30 cellular contexts compared by ENCODE assay signal in genomic region chr1:180026556-180026955, GRCh38.
DNase-seq lines count a peak whose midpoint lies in the region; ATAC-seq, FAIRE-seq and TF ChIP-seq lines count a peak whose summit lies in the region.
"Had no signal": no experiment of that assay in that cellular context is flagged by ENCODE, and none has a peak within 500 bp of the region (broad histone marks: within the 10 kb centered on the region; RNA-seq: fewer than 3 reads in every experiment).

No MANE protein-coding gene starts in this region.

- peaks cover 26% of the 10 kb centered on the region for H3F3A ChIP-seq in SK-N-SH (replicated peaks; ENCODE audit: insufficient read depth)

- H3K9ac ChIP-seq in SK-N-SH: no peak overlapping the region; the same call in 1 of the 2 replicates
- peak overlapping the region; percentile 23 for H3K9ac ChIP-seq in endothelial cell of umbilical vein (replicated peaks; ENCODE audit: extremely low read depth, insufficient read depth, low read length)
- H3K9ac ChIP-seq: parathyroid adenoma had no signal

- H4K20me1 ChIP-seq in SK-N-SH (ENCODE audit: insufficient read depth) (no peaks in the 10 kb centered on the region), endothelial cell of umbilical vein (replicated peaks; ENCODE audit: control insufficient read depth, extremely low read depth, insufficient read depth, low read length) (no peaks in the 10 kb centered on the region)

- H3K4me2 ChIP-seq in SK-N-SH (no peak overlapping the region), endothelial cell of umbilical vein (ENCODE audit: insufficient read depth, low read length) (peak overlapping the region; percentile 36)
- H3K4me2 ChIP-seq: hepatocyte had no signal

- no peak for TF ChIP-seq POLR2A in endothelial cell of umbilical vein (IDR thresholded peaks at IDR 0.05; ENCODE audit: low read depth, low read length)

- TF ChIP-seq EP300 in SK-N-SH (IDR thresholded peaks at IDR 0.05; ENCODE audit: borderline replicate concordance in 1 of 2, low read depth in 1 of 2, low read length in 1 of 2): no peak

- CTCF ChIA-PET in SK-N-SH (lab: Yijun Ruan, JAX) (no interaction called here), endothelial cell of umbilical vein (lab: Charles Lee) (no interaction called here)
- CTCF ChIA-PET in activated CD8-positive, alpha-beta T cell treated with anti-CD3 and anti-CD28 coated beads for 36 hours (lab: Charles Lee): no interaction called here

- peaks cover 22% of the 10 kb centered on the region for H3K36me3 Mint-ChIP-seq in activated CD8-positive, alpha-beta T cell treated with anti-CD3 and anti-CD28 coated beads for 36 hours (ENCODE audit: low read depth)

- FAIRE-seq in endothelial cell of umbilical vein (lab: Jason Lieb, UNC): no peak
- FAIRE-seq: islet of Langerhans, RCC 7860 had no signal

- POLR2A ChIA-PET in SK-N-SH (lab: Yijun Ruan, JAX) (no interaction called here), endothelial cell of umbilical vein (lab: Charles Lee) (no interaction called here)
- POLR2A ChIA-PET in activated CD8-positive, alpha-beta T cell treated with anti-CD3 and anti-CD28 coated beads for 36 hours (lab: Charles Lee): no interaction called here

- no peak for TF ChIP-seq CTCF in SK-N-SH (IDR thresholded peaks at IDR 0.05)
- no peak for TF ChIP-seq CTCF in endothelial cell of umbilical vein (IDR thresholded peaks at IDR 0.05; ENCODE audit: extremely low read depth in 1 of 2, insufficient read depth in 1 of 2, low read depth in 1 of 2, low read length in 2 of 2)
- TF ChIP-seq CTCF in activated CD8-positive, alpha-beta T cell treated with anti-CD3 and anti-CD28 coated beads for 36 hours (IDR thresholded peaks at IDR 0.05): no peak

- BruUV-seq in endothelial cell of umbilical vein (replicated peaks; lab: Mats Ljungman, UMichigan): no TSS peak

- H3K4me3 ChIP-seq in SK-N-SH (ENCODE audit: low read depth in 2 of 2, low read length in 1 of 2): no peak overlapping the region
- no peak overlapping the region for H3K4me3 ChIP-seq in endothelial cell of umbilical vein (replicated peaks in 1 of 3; ENCODE audit: insufficient read depth in 1 of 3, low read depth in 1 of 3, low read length in 3 of 3)
- H3K4me3 ChIP-seq: cardiac muscle cell, hepatocyte, left ventricle myocardium inferior, right lobe of liver, SJSA1, thyroid gland had no signal

- peaks cover 3% of the 10 kb centered on the region for H3K4me1 Mint-ChIP-seq in activated CD8-positive, alpha-beta T cell treated with anti-CD3 and anti-CD28 coated beads for 36 hours (ENCODE audit: low read depth)
- H3K4me1 Mint-ChIP-seq: mesothelial cell of epicardium had no signal

- peaks cover 32 to 45% of the 10 kb centered on the region in 2 experiments for H3K36me3 ChIP-seq in SK-N-SH (replicated peaks in 1 of 2; ENCODE audit: control insufficient read depth in 1 of 2, insufficient read depth in 2 of 2, low read length in 1 of 2)
- H3K36me3 ChIP-seq in endothelial cell of umbilical vein (ENCODE audit: control insufficient read depth in 2 of 2, extremely low read depth in 1 of 2, insufficient read depth in 2 of 2, low read length in 2 of 2): peaks cover 5 to 11% of the 10 kb centered on the region in 2 experiments

- no peak for TF ChIP-seq RAD21 in SK-N-SH (IDR thresholded peaks at IDR 0.05; ENCODE audit: low read length)

- no peak overlapping the region for H3K4me3 Mint-ChIP-seq in activated CD8-positive, alpha-beta T cell treated with anti-CD3 and anti-CD28 coated beads for 36 hours
- H3K4me3 Mint-ChIP-seq: dendritic cell treated with granulocyte-macrophage colony-stimulating factor and Interleukin-4, amounts not matched to agents 40 ng/mL and 50 ng/mL, for 4 days; mesothelial cell of epicardium; naive thymus-derived CD8-positive, alpha-beta T cell; stimulated activated naive CD8-positive, alpha-beta T cell treated with anti-CD3 and anti-CD28 coated beads, Interleukin-15, Interleukin-2, amounts not matched to agents 100 ng/mL and 50 ng/mL, for 24 hours; T-helper 1 cell treated with Interleukin-12 subunit alpha and Interleukin-12 subunit beta and Interleukin-4 antibody, amounts not matched to agents 30 μg/mL and 1 μg/mL, for 36 hours had no signal

- intact Hi-C loops in endothelial cell of umbilical vein (cut with micrococcal nuclease): loop anchor here (2.0 to 5.0 kb wide), 3 partner anchors 14 to 144 kb away; partner anchors contain the start of genes QSOX1 and TOR1AIP1
- intact Hi-C loops in activated CD8-positive, alpha-beta T cell treated with anti-CD3 and anti-CD28 coated beads for 36 hours (cut with micrococcal nuclease): no loop called here

- H3K27ac Mint-ChIP-seq in activated CD8-positive, alpha-beta T cell treated with anti-CD3 and anti-CD28 coated beads for 36 hours: no peak overlapping the region
- H3K27ac Mint-ChIP-seq: dendritic cell treated with granulocyte-macrophage colony-stimulating factor and Interleukin-4, amounts not matched to agents 40 ng/mL and 50 ng/mL, for 4 days; mesothelial cell of epicardium; stimulated activated naive CD8-positive, alpha-beta T cell treated with anti-CD3 and anti-CD28 coated beads, Interleukin-15, Interleukin-2, amounts not matched to agents 100 ng/mL and 50 ng/mL, for 24 hours; T-helper 1 cell treated with Interleukin-12 subunit alpha and Interleukin-12 subunit beta and Interleukin-4 antibody, amounts not matched to agents 30 μg/mL and 1 μg/mL, for 36 hours had no signal

- H3K27me3 Mint-ChIP-seq in activated CD8-positive, alpha-beta T cell treated with anti-CD3 and anti-CD28 coated beads for 36 hours: no peaks in the 10 kb centered on the region
- H3K27me3 Mint-ChIP-seq: dendritic cell treated with granulocyte-macrophage colony-stimulating factor and Interleukin-4, amounts not matched to agents 40 ng/mL and 50 ng/mL, for 4 days; naive thymus-derived CD8-positive, alpha-beta T cell; stimulated activated naive CD8-positive, alpha-beta T cell treated with anti-CD3 and anti-CD28 coated beads, Interleukin-15, Interleukin-2, amounts not matched to agents 100 ng/mL and 50 ng/mL, for 24 hours had no signal

- H3K9me3 Mint-ChIP-seq in activated CD8-positive, alpha-beta T cell treated with anti-CD3 and anti-CD28 coated beads for 36 hours: no peaks in the 10 kb centered on the region
- H3K9me3 Mint-ChIP-seq: dendritic cell treated with granulocyte-macrophage colony-stimulating factor and Interleukin-4, amounts not matched to agents 40 ng/mL and 50 ng/mL, for 4 days; mesothelial cell of epicardium; naive thymus-derived CD8-positive, alpha-beta T cell; stimulated activated naive CD8-positive, alpha-beta T cell treated with anti-CD3 and anti-CD28 coated beads, Interleukin-15, Interleukin-2, amounts not matched to agents 100 ng/mL and 50 ng/mL, for 24 hours; T-helper 1 cell treated with Interleukin-12 subunit alpha and Interleukin-12 subunit beta and Interleukin-4 antibody, amounts not matched to agents 30 μg/mL and 1 μg/mL, for 36 hours had no signal

- H3K9me2 ChIP-seq in SK-N-SH: no peaks in the 10 kb centered on the region

- H3K9me3 ChIP-seq in SK-N-SH (no peaks in the 10 kb centered on the region), endothelial cell of umbilical vein (replicated peaks; ENCODE audit: control insufficient read depth, insufficient read depth, low read length) (no peaks in the 10 kb centered on the region)
- H3K9me3 ChIP-seq: left ventricle myocardium inferior, right lobe of liver, SJSA1, thyroid gland had no signal

- no peak overlapping the region for H2AFZ ChIP-seq in SK-N-SH (ENCODE audit: low read depth)
- H2AFZ ChIP-seq in endothelial cell of umbilical vein (ENCODE audit: low read depth, low read length): no peak overlapping the region
- H2AFZ ChIP-seq: hepatocyte, parathyroid adenoma had no signal

- H3K27ac ChIP-seq in SK-N-SH (ENCODE audit: low read depth in 2 of 2, low read length in 1 of 2) (peak overlapping the region in 1 of 2 experiments; percentile 60; a peak in 2 of 4 replicates), endothelial cell of umbilical vein (ENCODE audit: insufficient read depth, low read depth, low read length) (peak overlapping the region; percentile 33)
- H3K27ac ChIP-seq: C4-2B, cardiac muscle cell, foreskin keratinocyte, hepatocyte, left ventricle myocardium inferior, parathyroid adenoma, SJSA1, thyroid gland had no signal

- H3K27me3 ChIP-seq in SK-N-SH (ENCODE audit: insufficient read depth) (no peaks in the 10 kb centered on the region), endothelial cell of umbilical vein (ENCODE audit: control insufficient read depth in 2 of 2, insufficient read depth in 2 of 2, low read length in 2 of 2) (no peaks in the 10 kb centered on the region)
- H3K27me3 ChIP-seq: cardiac muscle cell, foreskin keratinocyte, hepatocyte, right lobe of liver, SJSA1, thyroid gland had no signal

- dilution Hi-C loops in endothelial cell of umbilical vein (cut with MboI; ENCODE audit: extremely low pct_ligation_motif_present, low sequenced_read_pairs): no loop called here

- H3K9me1 ChIP-seq in endothelial cell of umbilical vein (replicated peaks; ENCODE audit: control insufficient read depth, extremely low read depth, insufficient read depth, low read length): no peaks in the 10 kb centered on the region

- H3K4me1 ChIP-seq in SK-N-SH (ENCODE audit: control insufficient read depth in 1 of 2, insufficient read depth in 2 of 2, low read depth in 1 of 2, low read length in 1 of 2) (peaks cover 0 to 10% of the 10 kb centered on the region in 2 experiments; a peak in 1 of 4 replicates), endothelial cell of umbilical vein (ENCODE audit: control insufficient read depth, extremely low read depth, insufficient read depth, low read length) (peaks cover 25% of the 10 kb centered on the region)
- H3K4me1 ChIP-seq: foreskin keratinocyte, left ventricle myocardium inferior, parathyroid adenoma, thyroid gland had no signal

- peaks cover 11% of the 10 kb centered on the region for H3K79me2 ChIP-seq in SK-N-SH (ENCODE audit: insufficient read depth)
- H3K79me2 ChIP-seq in endothelial cell of umbilical vein (ENCODE audit: control insufficient read depth, insufficient read depth, low read length): no peaks in the 10 kb centered on the region
- H3K79me2 ChIP-seq: hepatocyte, parathyroid adenoma had no signal

- WGBS in SK-N-SH (ENCODE audit: low lambda C conversion rate): 52% methylated on average over 3 of the region's 3 CpGs

- DNase-seq in ELR (ENCODE audit: low read depth): peak; percentile 65
- no peak for DNase-seq in SK-N-SH
- DNase-seq in endothelial cell of umbilical vein (ENCODE audit: low read depth, low spot score): peak; percentile 85
- DNase-seq in non-pigmented ciliary epithelial cell (ENCODE audit: low read depth): peak; percentile 22
- no peak for DNase-seq in activated CD8-positive, alpha-beta T cell treated with anti-CD3 and anti-CD28 coated beads for 36 hours
- DNase-seq in NCI-H1436 (lab: John Stamatoyannopoulos, UW): no peak
- DNase-seq in stimulated activated naive CD8-positive, alpha-beta T cell treated with anti-CD3 and anti-CD28 coated beads, Interleukin-15, Interleukin-2, amounts not matched to agents 100 U/mL and 50 U/mL, for 24 hours: no peak
- DNase-seq: activated CD4-positive, CD25-positive, alpha-beta regulatory T cell treated with anti-CD3 and anti-CD28 coated beads, Interleukin-2, amount 50 U/mL, for 72 hours; activated CD8-positive, alpha-beta memory T cell treated with anti-CD3 and anti-CD28 coated beads for 24 hours; activated gamma-delta T cell treated with Interleukin-2 at 50 U/mL for 16 hours; activated T-cell treated with anti-CD3 and anti-CD28 coated beads, Interleukin-2, amount 50 U/mL, for 1 hour; left ventricle myocardium inferior; naive thymus-derived CD8-positive, alpha-beta T cell; NCI-H2171 treated with DMSO at 0.1 percent for 48 hours; NCI-H526; right lobe of liver; thyroid gland had no signal

- no peak for ATAC-seq in activated CD8-positive, alpha-beta T cell treated with anti-CD3 and anti-CD28 coated beads for 36 hours
- ATAC-seq in stimulated activated naive CD8-positive, alpha-beta T cell treated with anti-CD3 and anti-CD28 coated beads, Interleukin-15, Interleukin-2, amounts not matched to agents 100 U/mL and 50 U/mL, for 24 hours: no peak
- ATAC-seq in HG02759 (IDR thresholded peaks at IDR 0.05; ENCODE audit: unreplicated experiment): no peak
- ATAC-seq: foreskin keratinocyte; naive thymus-derived CD8-positive, alpha-beta T cell; right lobe of liver had no signal

Comparison
In these comparisons a context has a peak if more than half of its experiments do, and no peak if none do; other contexts are left out.
1. DNase-seq: peak in ELR (single experiment), endothelial cell of umbilical vein (single experiment) and non-pigmented ciliary epithelial cell (single experiment); none in SK-N-SH (single experiment), activated CD8-positive, alpha-beta T cell treated with anti-CD3 and anti-CD28 coated beads for 36 hours (single experiment), NCI-H1436 (single experiment) and stimulated activated naive CD8-positive, alpha-beta T cell treated with anti-CD3 and anti-CD28 coated beads, Interleukin-15, Interleukin-2, amounts not matched to agents 100 U/mL and 50 U/mL, for 24 hours (single experiment).